18 cellular contexts compared by ENCODE assay signal in genomic region chrX:13491061-13491460, GRCh38.
"Had no signal": no experiment of that assay in that cellular context is flagged by ENCODE, and none has a peak within 500 bp of the region (broad histone marks: within the 10 kb centered on the region; RNA-seq: fewer than 3 reads in every experiment).

No MANE protein-coding gene starts in this region.

- H3K36me3 ChIP-seq: prostate gland, right atrium auricular region, tibial nerve had no signal

- H3K27ac ChIP-seq: prostate gland, right atrium auricular region, tibial nerve had no signal

- DNase-seq: activated CD4-positive, alpha-beta T cell treated with anti-CD3 and anti-CD28 coated beads, Interleukin-2, amount 10 ng/mL, durations not matched to agents 7 days and 5 days; activated CD8-positive, alpha-beta T cell treated with anti-CD3 and anti-CD28 coated beads, Interleukin-2, amount 10 ng/mL, durations not matched to agents 7 days and 5 days; activated naive CD4-positive, alpha-beta T cell treated with Interleukin-2 at 50 U/mL for 16 hours; activated naive CD8-positive, alpha-beta T cell treated with anti-CD3 and anti-CD28 coated beads, Interleukin-2, amount 10 ng/mL, durations not matched to agents 7 days and 5 days; activated T-cell treated with anti-CD3 and anti-CD28 coated beads, Interleukin-2, amount 50 U/mL, for 24 hours; caudate nucleus; immature natural killer cell; kidney glomerular epithelial cell; left ventricle myocardium superior; mesenchymal stem cell; mucosa of descending colon; naive B cell; stimulated activated naive CD8-positive, alpha-beta T cell treated with anti-CD3 and anti-CD28 coated beads, Interleukin-15, Interleukin-2, amounts not matched to agents 100 U/mL and 50 U/mL, for 24 hours had no signal

- H3K4me3 ChIP-seq: mucosa of descending colon, prostate gland, right atrium auricular region, tibial nerve had no signal

- ATAC-seq: activated CD4-positive, CD25-positive, alpha-beta regulatory T cell treated with anti-CD3 and anti-CD28 coated beads, Interleukin-2, amount 50 U/mL, for 24 hours; activated CD8-positive, alpha-beta T cell treated with anti-CD3 and anti-CD28 coated beads, Interleukin-2, amount 10 ng/mL, durations not matched to agents 7 days and 5 days; left ventricle myocardium superior; stimulated activated naive CD8-positive, alpha-beta T cell treated with anti-CD3 and anti-CD28 coated beads, Interleukin-15, Interleukin-2, amounts not matched to agents 100 U/mL and 50 U/mL, for 24 hours had no signal

- FAIRE-seq: urothelium cell line had no signal

- H3K4me1 ChIP-seq: prostate gland, right atrium auricular region had no signal

- H3K27me3 ChIP-seq: right atrium auricular region had no signal

- H3K9me3 ChIP-seq: mucosa of descending colon, prostate gland, right atrium auricular region, tibial nerve had no signal
